ENCODE assay signal across 1 cellular context in genomic region chr5:56090793-56091460, GRCh38.
TF ChIP-seq lines count a peak whose summit lies in the region.

No MANE protein-coding gene starts in this region.

TF ChIP-seq in IMR-90, 13 proteins besides CTCF, POLR2A, EP300 and RAD21:
- TF ChIP-seq ELK1 (IDR thresholded peaks at IDR 0.05; ENCODE audit: borderline replicate concordance, low read depth, low read length) (no peak), USF2 (IDR thresholded peaks at IDR 0.05; ENCODE audit: low read depth, low read length) (no peak), RFX5 (IDR thresholded peaks at IDR 0.05; ENCODE audit: low read depth, low read length) (no peak), NFE2L2 (IDR thresholded peaks at IDR 0.05; ENCODE audit: low read depth, low read length) (no peak), MAFK (IDR thresholded peaks at IDR 0.05; ENCODE audit: low read depth, low read length) (no peak), BHLHE40 (IDR thresholded peaks at IDR 0.05; ENCODE audit: low read depth, low read length) (no peak), RCOR1 (IDR thresholded peaks at IDR 0.05; ENCODE audit: insufficient replicate concordance, low read length) (no peak), MAZ (IDR thresholded peaks at IDR 0.05; ENCODE audit: borderline replicate concordance, low read depth, low read length) (no peak), CEBPB (IDR thresholded peaks at IDR 0.05; ENCODE audit: low read depth, low read length) (no peak), SMC3 (IDR thresholded peaks at IDR 0.05; ENCODE audit: low read depth, low read length) (no peak), MXI1 (IDR thresholded peaks at IDR 0.05; ENCODE audit: borderline replicate concordance, low read depth, low read length) (no peak), FOS (IDR thresholded peaks at IDR 0.05; ENCODE audit: low read depth, low read length) (no peak), CHD1 (IDR thresholded peaks at IDR 0.05; ENCODE audit: low read depth, low read length) (no peak)
